Comparison of ENCODE assay signal across 1 cellular context in the genomic region with DNA sequence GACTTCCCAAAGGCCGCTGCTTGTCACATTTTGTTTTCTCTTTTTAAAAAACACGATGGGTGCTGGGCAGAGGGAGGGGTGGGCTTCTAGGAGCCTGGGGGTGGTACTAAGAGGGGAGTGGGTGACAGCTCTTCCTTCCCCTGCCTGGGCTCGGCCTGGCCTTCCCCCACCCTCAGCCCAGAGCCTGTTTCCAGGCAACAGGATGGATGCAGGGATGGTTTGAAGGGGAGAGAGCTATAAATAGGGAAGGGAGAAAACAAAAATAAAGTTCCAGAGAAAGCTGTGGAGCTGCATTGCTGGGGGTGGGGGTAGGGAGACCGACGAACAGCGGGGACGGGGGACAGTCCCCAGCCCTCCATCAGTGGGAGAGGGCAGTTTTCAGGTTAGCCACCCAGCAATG.
TF ChIP-seq lines count a peak whose summit lies in the region.

No MANE protein-coding gene starts in this region.

TF ChIP-seq in IMR-90, 13 proteins besides CTCF, POLR2A, EP300 and RAD21:
- TF ChIP-seq MXI1 (IDR thresholded peaks at IDR 0.05; ENCODE audit: borderline replicate concordance, low read depth, low read length) (no peak), MAFK (IDR thresholded peaks at IDR 0.05; ENCODE audit: low read depth, low read length) (no peak), FOS (IDR thresholded peaks at IDR 0.05; ENCODE audit: low read depth, low read length) (no peak), NFE2L2 (IDR thresholded peaks at IDR 0.05; ENCODE audit: low read depth, low read length) (no peak), RCOR1 (IDR thresholded peaks at IDR 0.05; ENCODE audit: insufficient replicate concordance, low read length) (no peak), MAZ (IDR thresholded peaks at IDR 0.05; ENCODE audit: borderline replicate concordance, low read depth, low read length) (no peak), CHD1 (IDR thresholded peaks at IDR 0.05; ENCODE audit: low read depth, low read length) (no peak), RFX5 (IDR thresholded peaks at IDR 0.05; ENCODE audit: low read depth, low read length) (no peak), CEBPB (IDR thresholded peaks at IDR 0.05; ENCODE audit: low read depth, low read length) (no peak), BHLHE40 (IDR thresholded peaks at IDR 0.05; ENCODE audit: low read depth, low read length) (no peak), USF2 (IDR thresholded peaks at IDR 0.05; ENCODE audit: low read depth, low read length) (no peak), SMC3 (IDR thresholded peaks at IDR 0.05; ENCODE audit: low read depth, low read length) (no peak)
- TF ChIP-seq, protein P1, sequence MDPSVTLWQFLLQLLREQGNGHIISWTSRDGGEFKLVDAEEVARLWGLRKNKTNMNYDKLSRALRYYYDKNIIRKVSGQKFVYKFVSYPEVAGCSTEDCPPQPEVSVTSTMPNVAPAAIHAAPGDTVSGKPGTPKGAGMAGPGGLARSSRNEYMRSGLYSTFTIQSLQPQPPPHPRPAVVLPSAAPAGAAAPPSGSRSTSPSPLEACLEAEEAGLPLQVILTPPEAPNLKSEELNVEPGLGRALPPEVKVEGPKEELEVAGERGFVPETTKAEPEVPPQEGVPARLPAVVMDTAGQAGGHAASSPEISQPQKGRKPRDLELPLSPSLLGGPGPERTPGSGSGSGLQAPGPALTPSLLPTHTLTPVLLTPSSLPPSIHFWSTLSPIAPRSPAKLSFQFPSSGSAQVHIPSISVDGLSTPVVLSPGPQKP (IDR thresholded peaks at IDR 0.05; ENCODE audit: borderline replicate concordance, low read depth, low read length) = no peak
